ENCODE assay signal across 10 cellular contexts in genomic region chr20:43925786-43926185, GRCh38. TPM values are rescaled to one million over a fixed set of nuclear protein-coding genes. Genes with fewer than 3 reads are reported as not detected.
DNase-seq lines count a peak whose midpoint lies in the region; ATAC-seq and TF ChIP-seq lines count a peak whose summit lies in the region.
"Had no signal": no experiment of that assay in that cellular context is flagged by ENCODE, and none has a peak within 500 bp of the region (broad histone marks: within the 10 kb centered on the region; RNA-seq: fewer than 3 reads in every experiment).

No MANE protein-coding gene starts in this region.

- TF ChIP-seq CTCF in cardiac muscle cell (IDR thresholded peaks at IDR 0.05; ENCODE audit: low read depth, low read length) = peak; percentile 13
- TF ChIP-seq CTCF in upper lobe of right lung (IDR thresholded peaks at IDR 0.05) = no peak
- TF ChIP-seq CTCF in mesothelial cell of epicardium (IDR thresholded peaks at IDR 0.05; ENCODE audit: unreplicated experiment) = no peak
- TF ChIP-seq CTCF in progenitor cell of endocrine pancreas (IDR thresholded peaks at IDR 0.05; ENCODE audit: unreplicated experiment) = no peak

- H3K9me3 Mint-ChIP-seq in central memory CD8-positive, alpha-beta T cell = no peaks in the 10 kb centered on the region
- H3K9me3 Mint-ChIP-seq in mesothelial cell of epicardium = no peaks in the 10 kb centered on the region
- H3K9me3 Mint-ChIP-seq in progenitor cell of endocrine pancreas (ENCODE audit: low read depth) = no peaks in the 10 kb centered on the region
- H3K9me3 Mint-ChIP-seq: activated naive CD4-positive, alpha-beta T cell treated with anti-CD3 and anti-CD28 coated beads, Interleukin-2, amount 10 ng/mL, durations not matched to agents 7 days and 5 days had no signal

- H3K27ac Mint-ChIP-seq in central memory CD8-positive, alpha-beta T cell (ENCODE audit: low read depth) = no peak overlapping the region
- H3K27ac Mint-ChIP-seq in mesothelial cell of epicardium (no peak overlapping the region), progenitor cell of endocrine pancreas (no peak overlapping the region)
- H3K27ac Mint-ChIP-seq: activated naive CD4-positive, alpha-beta T cell treated with anti-CD3 and anti-CD28 coated beads, Interleukin-2, amount 10 ng/mL, durations not matched to agents 7 days and 5 days had no signal

- H3K4me1 ChIP-seq in cardiac muscle cell (ENCODE audit: low read depth) (no peaks in the 10 kb centered on the region), upper lobe of right lung (peaks cover 8% of the 10 kb centered on the region)

- peak in 1 of 2 donors; percentile 64 for DNase-seq in cardiac muscle cell (ENCODE audit: low read depth in 1 of 2, low spot score in 1 of 2)
- DNase-seq in Right ventricle myocardium inferior (ENCODE audit: missing footprints) = no peak
- DNase-seq in NCI-H345 (lab: John Stamatoyannopoulos, UW) = peak; percentile 28
- no peak for DNase-seq in central memory CD8-positive, alpha-beta T cell (ENCODE audit: low spot score in 2 of 2)
- peak; percentile 61 for DNase-seq in upper lobe of right lung
- DNase-seq in mesothelial cell of epicardium (ENCODE audit: low spot score in 2 of 2, unreplicated experiment in 2 of 2) = no peak
- DNase-seq in progenitor cell of endocrine pancreas (ENCODE audit: low spot score, unreplicated experiment) = no peak
- DNase-seq: activated naive CD4-positive, alpha-beta T cell treated with anti-CD3 and anti-CD28 coated beads, Interleukin-2, amount 10 ng/mL, durations not matched to agents 7 days and 5 days had no signal

- intact Hi-C loops in Right ventricle myocardium inferior (cut with DNase I) (no loop called here), upper lobe of right lung (cut with DNase I) (no loop called here)

- ATAC-seq in Right ventricle myocardium inferior (no peak), upper lobe of right lung (peak; percentile 51), GM19467 (IDR thresholded peaks at IDR 0.05; ENCODE audit: unreplicated experiment) (no peak)
- ATAC-seq in central memory CD8-positive, alpha-beta T cell (replicated peaks; ENCODE audit: extremely low read depth, poor library complexity, severe bottlenecking) = peak; percentile 59

- H3K9me3 ChIP-seq in cardiac muscle cell (ENCODE audit: low read depth) = no peaks in the 10 kb centered on the region
- H3K9me3 ChIP-seq in upper lobe of right lung = no peaks in the 10 kb centered on the region

- H3K4me3 Mint-ChIP-seq in central memory CD8-positive, alpha-beta T cell = peak overlapping the region; percentile 44
- H3K4me3 Mint-ChIP-seq in mesothelial cell of epicardium = no peak overlapping the region
- no peak overlapping the region for H3K4me3 Mint-ChIP-seq in progenitor cell of endocrine pancreas (ENCODE audit: low read depth)
- H3K4me3 Mint-ChIP-seq: activated naive CD4-positive, alpha-beta T cell treated with anti-CD3 and anti-CD28 coated beads, Interleukin-2, amount 10 ng/mL, durations not matched to agents 7 days and 5 days had no signal

- H3K27me3 ChIP-seq in cardiac muscle cell (peaks cover 39% of the 10 kb centered on the region), upper lobe of right lung (peaks cover 4% of the 10 kb centered on the region)

- H3K27me3 Mint-ChIP-seq in central memory CD8-positive, alpha-beta T cell = peaks cover 51% of the 10 kb centered on the region
- H3K27me3 Mint-ChIP-seq in mesothelial cell of epicardium (ENCODE audit: low read depth) (peaks cover 83% of the 10 kb centered on the region), progenitor cell of endocrine pancreas (peaks cover 57% of the 10 kb centered on the region)

- H3K4me1 Mint-ChIP-seq in central memory CD8-positive, alpha-beta T cell = peaks cover 39% of the 10 kb centered on the region
- H3K4me1 Mint-ChIP-seq in mesothelial cell of epicardium (no peaks in the 10 kb centered on the region), progenitor cell of endocrine pancreas (ENCODE audit: low read depth) (no peaks in the 10 kb centered on the region)

- H3K27ac ChIP-seq in cardiac muscle cell (no peak overlapping the region), upper lobe of right lung (no peak overlapping the region)

- no peaks in the 10 kb centered on the region for H3K36me3 Mint-ChIP-seq in central memory CD8-positive, alpha-beta T cell (ENCODE audit: insufficient read depth)
- H3K36me3 Mint-ChIP-seq in mesothelial cell of epicardium = no peaks in the 10 kb centered on the region
- H3K36me3 Mint-ChIP-seq in progenitor cell of endocrine pancreas (ENCODE audit: insufficient read depth) = no peaks in the 10 kb centered on the region
- H3K36me3 Mint-ChIP-seq: activated naive CD4-positive, alpha-beta T cell treated with anti-CD3 and anti-CD28 coated beads, Interleukin-2, amount 10 ng/mL, durations not matched to agents 7 days and 5 days had no signal

- H3K36me3 ChIP-seq in cardiac muscle cell = no peaks in the 10 kb centered on the region
- H3K36me3 ChIP-seq in upper lobe of right lung = no peaks in the 10 kb centered on the region

- no peak overlapping the region for H3K4me3 ChIP-seq in cardiac muscle cell
- no peak overlapping the region for H3K4me3 ChIP-seq in upper lobe of right lung

RNA-seq across cellular contexts. Expression of gene TOX2, which starts 11.1 kb away (rescaled TPM):
- total RNA-seq in cardiac muscle cell (0.09 TPM in 1 of 2 replicates, not detected in the other), Right ventricle myocardium inferior (1.1 TPM), upper lobe of right lung (24.3 TPM), mesothelial cell of epicardium (0.64 to 0.94 TPM (median 0.70 TPM) in 3 replicates), progenitor cell of endocrine pancreas (2.5 and 2.8 TPM in 2 replicates)
- polyA plus RNA-seq in cardiac muscle cell = 0.32 and 0.84 TPM in 2 replicates
- total RNA-seq: G401 had no signal

Comparison
In these comparisons a context has a peak if more than half of its experiments do, and no peak if none do; other contexts are left out.
1. DNase-seq: peak in NCI-H345 (single experiment) and upper lobe of right lung (single experiment); none in Right ventricle myocardium inferior (single experiment), central memory CD8-positive, alpha-beta T cell (0 of 2), mesothelial cell of epicardium (0 of 2) and progenitor cell of endocrine pancreas (single experiment).
2. ATAC-seq: peak in central memory CD8-positive, alpha-beta T cell (single experiment) and upper lobe of right lung (single experiment); none in Right ventricle myocardium inferior (single experiment) and GM19467 (single experiment).